1 cellular context compared by ENCODE assay signal in genomic region chr15:101795455-101795854, GRCh38.
TF ChIP-seq lines count a peak whose summit lies in the region.

No MANE protein-coding gene starts in this region.

TF ChIP-seq in endothelial cell of umbilical vein, 7 proteins besides CTCF, POLR2A, EP300 and RAD21:
- no peak for TF ChIP-seq MYC (IDR thresholded peaks at IDR 0.05; ENCODE audit: low read depth, low read length)
- TF ChIP-seq JUN (IDR thresholded peaks at IDR 0.05; ENCODE audit: borderline replicate concordance, insufficient read depth, insufficient read length, low read depth) = peak; percentile 27
- TF ChIP-seq FOS (IDR thresholded peaks at IDR 0.05; ENCODE audit: borderline replicate concordance, insufficient read depth, low read length) = peak; percentile 67
- no peak for TF ChIP-seq MAX (IDR thresholded peaks at IDR 0.05; ENCODE audit: insufficient read depth, insufficient read length)
